In the genomic region with DNA sequence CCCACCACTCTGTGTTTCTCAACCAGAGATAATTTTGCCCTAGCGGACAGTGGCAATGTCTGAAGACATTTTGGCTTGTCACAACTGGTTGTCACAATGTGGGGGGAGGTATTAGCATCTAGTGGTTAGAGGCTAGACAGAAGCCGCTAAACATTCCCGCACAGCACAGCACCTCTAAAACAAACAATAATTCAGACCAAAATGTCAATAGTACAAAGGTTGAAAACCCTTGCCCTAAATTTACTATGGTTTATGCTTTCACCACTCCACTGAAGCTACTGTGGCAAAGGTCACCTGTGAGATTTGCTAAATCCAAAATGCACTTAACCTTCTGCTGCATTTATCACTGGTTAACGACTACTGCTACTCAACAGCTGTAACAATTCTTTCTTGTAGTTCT, we compare ENCODE assay signal across 18 cellular contexts. TPM values are rescaled to one million over a fixed set of nuclear protein-coding genes. Genes with fewer than 3 reads are reported as not detected.
DNase-seq lines count a peak whose midpoint lies in the region; ATAC-seq, FAIRE-seq and TF ChIP-seq lines count a peak whose summit lies in the region.
"Had no signal": no experiment of that assay in that cellular context is flagged by ENCODE, and none has a peak within 500 bp of the region (broad histone marks: within the 10 kb centered on the region; RNA-seq: fewer than 3 reads in every experiment).

No MANE protein-coding gene starts in this region.

- in situ Hi-C loops in HepG2 (cut with HindIII; ENCODE audit: extremely low pct_ligation_motif_present, low pct_unique_long_range_greater_than_20kb), result no loop called here

- H4K20me1 ChIP-seq in HepG2 (ENCODE audit: insufficient read depth, low read length), result no peaks in the 10 kb centered on the region

- TF ChIP-seq POLR2A in HepG2 (IDR thresholded peaks at IDR 0.05; ENCODE audit: insufficient read depth in 1 of 2, low read depth in 2 of 2, low read length in 2 of 2), result no peak

- ATAC-seq in HepG2 (peak; percentile 98), HG02642 (IDR thresholded peaks at IDR 0.05; ENCODE audit: poor library complexity, unreplicated experiment) (no peak)
- ATAC-seq: A549 had no signal

- H3K4me2 ChIP-seq in HepG2 (ENCODE audit: low read depth, low read length), result peak overlapping the region; percentile 48
- H3K4me2 ChIP-seq: A549 had no signal

- no TSS peak for BruUV-seq in HepG2 (replicated peaks; lab: Mats Ljungman, UMichigan)

- H3K9me3 ChIP-seq in adipocyte (ENCODE audit: control insufficient read depth, low read length) (no peaks in the 10 kb centered on the region), HepG2 (ENCODE audit: low read length) (no peaks in the 10 kb centered on the region), small intestine (ENCODE audit: control insufficient read depth, low read depth) (no peaks in the 10 kb centered on the region)
- H3K9me3 ChIP-seq: A549, BE2C had no signal

- DNase-seq in adipocyte (ENCODE audit: low read depth) (no peak), HepG2 (ENCODE audit: low spot score) (peak; percentile 91), small intestine (peak; percentile 8), NCI-H2081 (lab: John Stamatoyannopoulos, UW) (no peak)
- no peak for DNase-seq in activated CD4-positive, CD25-positive, alpha-beta regulatory T cell treated with anti-CD3 and anti-CD28 coated beads, Interleukin-2, amount 50 U/mL, for 72 hours
- DNase-seq: BE2C; CD4-positive, alpha-beta memory T cell; DMS153; DND-41; GDM1; HCEC 1CT; HFFc6; IMR-90 had no signal

- CTCF ChIA-PET in HepG2 (lab: Yijun Ruan, JAX; ENCODE audit: low intra/inter-chr PET ratio, low total read pairs), result interaction anchor here (1.4 kb wide), 1 partner anchor 34 kb away, joined by 8 read pairs; the partner anchor contains the start of gene C1QBP

- WGBS in HepG2 (ENCODE audit: low lambda C conversion rate), result 6% methylated on average over 4 of the region's 4 CpGs
- WGBS in small intestine, 3 donors, result 32 to 73% (median 54%) methylated on average over 4 of the region's 4 CpGs

- H3K27me3 ChIP-seq in adipocyte (replicated peaks; ENCODE audit: control insufficient read depth, insufficient read depth, low read length) (no peaks in the 10 kb centered on the region), HepG2 (ENCODE audit: control insufficient read depth in 1 of 2, insufficient read depth in 2 of 2, low read length in 2 of 2) (no peaks in the 10 kb centered on the region), small intestine (ENCODE audit: control insufficient read depth in 2 of 2, insufficient read depth in 2 of 2, low read length in 2 of 2) (no peaks in the 10 kb centered on the region)
- H3K27me3 ChIP-seq: BE2C had no signal

- H3K9ac ChIP-seq in adipocyte (ENCODE audit: low read length), result peak overlapping the region; percentile 13
- H3K9ac ChIP-seq in HepG2 (ENCODE audit: insufficient read depth, low read depth, low read length), result no peak overlapping the region

- TF ChIP-seq EP300 in HepG2 (IDR thresholded peaks at IDR 0.05; ENCODE audit: low read depth in 2 of 2, low read length in 2 of 2), result peak in 1 of 2 experiments; percentile 78; a peak in 2 of 4 replicates
- peak; percentile 46; the same call in 1 of the 2 replicates for TF ChIP-seq EP300 in HepG2 (CRISPR knock-in tag; IDR thresholded peaks at IDR 0.05; ENCODE audit: borderline replicate concordance)

- peak; percentile 25; the same call in 1 of the 2 replicates for TF ChIP-seq RAD21 in HepG2 (CRISPR knock-in tag; IDR thresholded peaks at IDR 0.05)

- H3K4me1 ChIP-seq in adipocyte (ENCODE audit: control insufficient read depth, insufficient read depth, low read length), result peaks cover 14% of the 10 kb centered on the region
- peaks cover 35% of the 10 kb centered on the region for H3K4me1 ChIP-seq in HepG2 (ENCODE audit: insufficient read depth, low read length)
- no peaks in the 10 kb centered on the region for H3K4me1 ChIP-seq in small intestine (ENCODE audit: control insufficient read depth in 2 of 2, insufficient read depth in 1 of 2, low read depth in 1 of 2, low read length in 1 of 2)
- H3K4me1 ChIP-seq: A549, BE2C had no signal

- intact Hi-C loops in HepG2 (cut with micrococcal nuclease; ENCODE audit: unreplicated experiment), result no loop called here

- TF ChIP-seq CTCF in HepG2 (CRISPR knock-in tag; IDR thresholded peaks at IDR 0.05), result no peak

- POLR2A ChIA-PET in HepG2 (lab: Yijun Ruan, JAX), result interaction anchor here (0.9 to 3.8 kb wide), 4 partner anchors 14 to 81 kb away, joined by 3 to 47 read pairs (median 4); partner anchors contain the start of genes C1QBP, DERL2, MIS12 and NUP88

- H3K4me3 ChIP-seq in adipocyte (ENCODE audit: low read length), result no peak overlapping the region
- H3K4me3 ChIP-seq in HepG2 (replicated peaks in 1 of 3; ENCODE audit: insufficient read depth in 1 of 3, low read depth in 2 of 3, low read length in 3 of 3), result no peak overlapping the region; a peak in 1 of 6 replicates
- H3K4me3 ChIP-seq in small intestine (ENCODE audit: low read depth in 1 of 2, low read length in 2 of 2), result no peak overlapping the region
- H3K4me3 ChIP-seq: A549 had no signal

- H3K79me2 ChIP-seq in HepG2 (ENCODE audit: insufficient read depth, low read length), result peaks cover 5% of the 10 kb centered on the region

- H3K36me3 ChIP-seq in adipocyte (ENCODE audit: control insufficient read depth, insufficient read depth, low read length, severe bottlenecking) (peaks cover 94% of the 10 kb centered on the region), HepG2 (replicated peaks in 1 of 2; ENCODE audit: control insufficient read depth in 1 of 2, insufficient read depth in 2 of 2, low read length in 2 of 2) (peaks cover 29 to 73% of the 10 kb centered on the region in 2 experiments), small intestine (ENCODE audit: control insufficient read depth in 2 of 2, insufficient read depth in 2 of 2, low read length in 2 of 2) (peaks cover 23 to 24% of the 10 kb centered on the region in 2 donors)

- no peak overlapping the region for H2AFZ ChIP-seq in HepG2 (ENCODE audit: low read length)

- FAIRE-seq in HepG2 (lab: Jason Lieb, UNC), result peak; percentile 92
- FAIRE-seq in small intestine (lab: Jason Lieb, UNC), result no peak
- FAIRE-seq: A549, D721Med, GM19239 had no signal

- peak overlapping the region; percentile 62 for H3K27ac ChIP-seq in HepG2 (ENCODE audit: extremely low read length, insufficient read depth, low read length)
- H3K27ac ChIP-seq in small intestine (ENCODE audit: low read depth in 1 of 2, low read length in 1 of 2), result no peak overlapping the region
- H3K27ac ChIP-seq: A549, C4-2B had no signal

RNA-seq across cellular contexts. Expression of gene NUP88, which starts 14.1 kb away (rescaled TPM):
- total RNA-seq in HepG2 (2016; rRNA removed; fragmentation: Illumina TruSeq; extraction: Trizol), result 130 and 170 TPM in 2 replicates
- 30.4 and 32.6 TPM in 2 replicates for total RNA-seq in HepG2 (2016; cell fraction: cytosol; rRNA removed; fragmentation: Illumina TruSeq; extraction: Trizol; ENCODE audit: low read depth)
- 132 and 163 TPM in 2 replicates for total RNA-seq in HepG2 (2016; cell fraction: insoluble cytoplasmic fraction; rRNA removed; fragmentation: Illumina TruSeq; extraction: Trizol)
- 54.6 and 60.9 TPM in 2 replicates for total RNA-seq in HepG2 (2016; cell fraction: membrane; rRNA removed; fragmentation: Illumina TruSeq; extraction: Trizol)
- total RNA-seq in HepG2 (2016; cell fraction: nucleus; rRNA removed; fragmentation: Illumina TruSeq; extraction: Trizol), result 87.9 and 98.8 TPM in 2 replicates
- polyA plus RNA-seq in HepG2 (2011; rRNA removed) (39.5 and 48.2 TPM in 2 replicates), small intestine (10 to 100 TPM; 62.0 to 71.2 (median 65.7) TPM)
- polyA plus RNA-seq in HepG2 (2011; cell fraction: cytosol; rRNA removed), result 35.2 and 42.9 TPM in 2 replicates
- polyA plus RNA-seq in HepG2 (2011; cell fraction: nucleus; rRNA removed), result 42.5 and 45.9 TPM in 2 replicates
- polyA plus RNA-seq in HepG2 (2012), result 39.2 and 40.9 TPM in 2 replicates
- 17.3 and 19.0 TPM in 2 replicates for polyA plus RNA-seq in HepG2 (2016; cell fraction: cytosol; fragmentation: Illumina TruSeq; extraction: Trizol; ENCODE audit: low read depth)
- polyA plus RNA-seq in HepG2 (2016; cell fraction: insoluble cytoplasmic fraction; fragmentation: Illumina TruSeq; extraction: Trizol; ENCODE audit: low read depth), result 131 and 155 TPM in 2 replicates
- 25.3 and 31.8 TPM in 2 replicates for polyA plus RNA-seq in HepG2 (2016; cell fraction: membrane; fragmentation: Illumina TruSeq; extraction: Trizol; ENCODE audit: low read depth)
- 71.1 and 89.9 TPM in 2 replicates for polyA plus RNA-seq in HepG2 (2016; cell fraction: nucleus; fragmentation: Illumina TruSeq; extraction: Trizol; ENCODE audit: insufficient read depth, low read depth)
- polyA minus RNA-seq in HepG2 (2011; rRNA and poly(A)+ RNA removed; ENCODE audit: low replicate concordance), result 74.6 and 180 TPM in 2 replicates
- polyA minus RNA-seq in HepG2 (2011; cell fraction: cytosol; rRNA and poly(A)+ RNA removed), result 43.0 and 46.7 TPM in 2 replicates
- 105 and 113 TPM in 2 replicates for polyA minus RNA-seq in HepG2 (2011; cell fraction: nucleus; rRNA and poly(A)+ RNA removed)

RNA-seq across cellular contexts. Expression of gene RPAIN, which starts 14.6 kb away (rescaled TPM):
- 54.7 and 58.5 TPM in 2 replicates for total RNA-seq in HepG2 (2016; rRNA removed; fragmentation: Illumina TruSeq; extraction: Trizol)
- total RNA-seq in HepG2 (2016; cell fraction: cytosol; rRNA removed; fragmentation: Illumina TruSeq; extraction: Trizol; ENCODE audit: low read depth), result 16.2 and 18.9 TPM in 2 replicates
- 54.9 and 62.0 TPM in 2 replicates for total RNA-seq in HepG2 (2016; cell fraction: insoluble cytoplasmic fraction; rRNA removed; fragmentation: Illumina TruSeq; extraction: Trizol)
- total RNA-seq in HepG2 (2016; cell fraction: membrane; rRNA removed; fragmentation: Illumina TruSeq; extraction: Trizol), result 22.7 and 27.6 TPM in 2 replicates
- 50.9 and 60.8 TPM in 2 replicates for total RNA-seq in HepG2 (2016; cell fraction: nucleus; rRNA removed; fragmentation: Illumina TruSeq; extraction: Trizol)
- polyA plus RNA-seq in HepG2 (2011; rRNA removed) (36.3 and 42.1 TPM in 2 replicates), small intestine (10 to 100 TPM; 27.3 to 32.6 (median 29.2) TPM)
- polyA plus RNA-seq in HepG2 (2011; cell fraction: cytosol; rRNA removed), result 26.3 and 28.2 TPM in 2 replicates
- polyA plus RNA-seq in HepG2 (2011; cell fraction: nucleus; rRNA removed), result 40.9 and 53.2 TPM in 2 replicates
- polyA plus RNA-seq in HepG2 (2012), result 28.1 and 30.8 TPM in 2 replicates
- polyA plus RNA-seq in HepG2 (2016; cell fraction: cytosol; fragmentation: Illumina TruSeq; extraction: Trizol; ENCODE audit: low read depth), result 10.1 TPM in 2 replicates
- 44.0 and 48.5 TPM in 2 replicates for polyA plus RNA-seq in HepG2 (2016; cell fraction: insoluble cytoplasmic fraction; fragmentation: Illumina TruSeq; extraction: Trizol; ENCODE audit: low read depth)
- 14.2 and 15.2 TPM in 2 replicates for polyA plus RNA-seq in HepG2 (2016; cell fraction: membrane; fragmentation: Illumina TruSeq; extraction: Trizol; ENCODE audit: low read depth)
- 80.1 and 81.6 TPM in 2 replicates for polyA plus RNA-seq in HepG2 (2016; cell fraction: nucleus; fragmentation: Illumina TruSeq; extraction: Trizol; ENCODE audit: insufficient read depth, low read depth)
- polyA minus RNA-seq in HepG2 (2011; rRNA and poly(A)+ RNA removed; ENCODE audit: low replicate concordance), result 19.9 and 28.3 TPM in 2 replicates
- 7.7 and 10.6 TPM in 2 replicates for polyA minus RNA-seq in HepG2 (2011; cell fraction: cytosol; rRNA and poly(A)+ RNA removed)
- polyA minus RNA-seq in HepG2 (2011; cell fraction: nucleus; rRNA and poly(A)+ RNA removed), result 50.2 and 57.8 TPM in 2 replicates

RNA-seq across cellular contexts. Expression of gene C1QBP, which starts 33.6 kb away (rescaled TPM):
- 631 and 680 TPM in 2 replicates for total RNA-seq in HepG2 (2016; rRNA removed; fragmentation: Illumina TruSeq; extraction: Trizol)
- total RNA-seq in HepG2 (2016; cell fraction: cytosol; rRNA removed; fragmentation: Illumina TruSeq; extraction: Trizol; ENCODE audit: low read depth), result 223 and 253 TPM in 2 replicates
- 605 and 675 TPM in 2 replicates for total RNA-seq in HepG2 (2016; cell fraction: insoluble cytoplasmic fraction; rRNA removed; fragmentation: Illumina TruSeq; extraction: Trizol)
- 338 and 363 TPM in 2 replicates for total RNA-seq in HepG2 (2016; cell fraction: membrane; rRNA removed; fragmentation: Illumina TruSeq; extraction: Trizol)
- total RNA-seq in HepG2 (2016; cell fraction: nucleus; rRNA removed; fragmentation: Illumina TruSeq; extraction: Trizol), result 227 and 273 TPM in 2 replicates
- polyA plus RNA-seq in HepG2 (2011; rRNA removed) (143 and 219 TPM in 2 replicates), small intestine (100 to 1,000 TPM in 1 of 3 donors, 10 to 100 TPM in 2; 83.9 to 291 (median 95.1) TPM)
- polyA plus RNA-seq in HepG2 (2011; cell fraction: cytosol; rRNA removed), result 153 and 205 TPM in 2 replicates
- 59.5 and 75.2 TPM in 2 replicates for polyA plus RNA-seq in HepG2 (2011; cell fraction: nucleus; rRNA removed)
- 262 and 271 TPM in 2 replicates for polyA plus RNA-seq in HepG2 (2012)
- polyA plus RNA-seq in HepG2 (2016; cell fraction: cytosol; fragmentation: Illumina TruSeq; extraction: Trizol; ENCODE audit: low read depth), result 208 and 216 TPM in 2 replicates
- polyA plus RNA-seq in HepG2 (2016; cell fraction: insoluble cytoplasmic fraction; fragmentation: Illumina TruSeq; extraction: Trizol; ENCODE audit: low read depth), result 559 and 587 TPM in 2 replicates
- polyA plus RNA-seq in HepG2 (2016; cell fraction: membrane; fragmentation: Illumina TruSeq; extraction: Trizol; ENCODE audit: low read depth), result 287 and 298 TPM in 2 replicates
- polyA plus RNA-seq in HepG2 (2016; cell fraction: nucleus; fragmentation: Illumina TruSeq; extraction: Trizol; ENCODE audit: insufficient read depth, low read depth), result 354 and 385 TPM in 2 replicates
- 48.7 and 110 TPM in 2 replicates for polyA minus RNA-seq in HepG2 (2011; rRNA and poly(A)+ RNA removed; ENCODE audit: low replicate concordance)
- polyA minus RNA-seq in HepG2 (2011; cell fraction: cytosol; rRNA and poly(A)+ RNA removed), result 109 and 144 TPM in 2 replicates
- 43.8 and 49.1 TPM in 2 replicates for polyA minus RNA-seq in HepG2 (2011; cell fraction: nucleus; rRNA and poly(A)+ RNA removed)

Comparison
In these comparisons a context has a peak if more than half of its experiments do, and no peak if none do; other contexts are left out.
1. DNase-seq: peak in HepG2 (single experiment) and small intestine (single experiment); none in adipocyte (single experiment), NCI-H2081 (0 of 2) and activated CD4-positive, CD25-positive, alpha-beta regulatory T cell treated with anti-CD3 and anti-CD28 coated beads, Interleukin-2, amount 50 U/mL, for 72 hours (single experiment).